8 cellular contexts compared by ENCODE assay signal in genomic region chr21:9247616-9248317, GRCh38.
DNase-seq lines count a peak whose midpoint lies in the region; ATAC-seq and TF ChIP-seq lines count a peak whose summit lies in the region.
"Not testable (repeated sequence)": the region's sequence is repeated elsewhere in the genome, so short reads cannot be mapped to it uniquely, and the experiment has no call there.

No MANE protein-coding gene starts in this region.

- not testable (repeated sequence) for H3K4me3 ChIP-seq in right cardiac atrium (ENCODE audit: low read length); thoracic aorta

- H3K27ac Mint-ChIP-seq in T-helper 17 cell; central memory CD8-positive, alpha-beta T cell (ENCODE audit: low read depth); osteocyte (ENCODE audit: unreplicated experiment): not testable (repeated sequence)

- not testable (repeated sequence) for H3K36me3 Mint-ChIP-seq in T-helper 17 cell (ENCODE audit: low read depth); central memory CD8-positive, alpha-beta T cell (ENCODE audit: insufficient read depth); osteocyte (ENCODE audit: unreplicated experiment)

- H3K4me3 Mint-ChIP-seq in T-helper 17 cell; central memory CD8-positive, alpha-beta T cell; osteocyte (ENCODE audit: unreplicated experiment): not testable (repeated sequence)

- DNase-seq in T-helper 17 cell; central memory CD8-positive, alpha-beta T cell (ENCODE audit: low spot score in 2 of 2); thoracic aorta (ENCODE audit: low spot score): not testable (repeated sequence)
- DNase-seq in right cardiac atrium = peak in 1 of 3 donors; percentile 7
- DNase-seq in osteocyte (ENCODE audit: extremely low spot score, unreplicated experiment) = peak; percentile 83

- H3K4me1 Mint-ChIP-seq in T-helper 17 cell; central memory CD8-positive, alpha-beta T cell; osteocyte (ENCODE audit: unreplicated experiment): not testable (repeated sequence)

- not testable (repeated sequence) for H3K36me3 ChIP-seq in thoracic aorta

- H3K9me3 Mint-ChIP-seq in central memory CD8-positive, alpha-beta T cell = peaks cover 27% of the 10 kb centered on the region
- peaks cover 27% of the 10 kb centered on the region for H3K9me3 Mint-ChIP-seq in osteocyte (ENCODE audit: unreplicated experiment)

- intact Hi-C loops in right cardiac atrium (cut with DNase I) = not testable (repeated sequence)

- ATAC-seq in GM18520 (IDR thresholded peaks at IDR 0.05; ENCODE audit: unreplicated experiment) (peak; percentile 24), GM21723 (IDR thresholded peaks at IDR 0.05; ENCODE audit: unreplicated experiment) (peak; percentile 37), HG03039 (IDR thresholded peaks at IDR 0.05; ENCODE audit: unreplicated experiment) (peak; percentile 26), T-helper 17 cell (peak; percentile 37), right cardiac atrium (peak; percentile 71 to 73), thoracic aorta (ENCODE audit: insufficient number of reproducible peaks, low FRiP score, low read depth) (peak; percentile 58)
- peak; percentile 30 for ATAC-seq in central memory CD8-positive, alpha-beta T cell (replicated peaks; ENCODE audit: extremely low read depth, poor library complexity, severe bottlenecking)

- not testable (repeated sequence) for H3K4me1 ChIP-seq in right cardiac atrium (ENCODE audit: control insufficient read depth, insufficient read depth, low read length); thoracic aorta (ENCODE audit: control insufficient read depth in 1 of 2, low read depth in 2 of 2)

- not testable (repeated sequence) for H3K27me3 Mint-ChIP-seq in T-helper 17 cell; central memory CD8-positive, alpha-beta T cell; osteocyte (ENCODE audit: unreplicated experiment)

- WGBS in right cardiac atrium = 37% methylated on average over 3 of the region's 3 CpGs

- peaks cover 14% of the 10 kb centered on the region for H3K9me3 ChIP-seq in T-helper 17 cell (ENCODE audit: control insufficient read depth, low read length, poor library complexity, severe bottlenecking)
- H3K9me3 ChIP-seq in right cardiac atrium (ENCODE audit: control insufficient read depth, low read length) = not testable (repeated sequence)
- peaks cover 23% of the 10 kb centered on the region for H3K9me3 ChIP-seq in thoracic aorta

- not testable (repeated sequence) for TF ChIP-seq CTCF in osteocyte (IDR thresholded peaks at IDR 0.05); thoracic aorta (IDR thresholded peaks at IDR 0.05)

- H3K27ac ChIP-seq in right cardiac atrium (ENCODE audit: low read length); thoracic aorta: not testable (repeated sequence)

- not testable (repeated sequence) for H3K27me3 ChIP-seq in right cardiac atrium (ENCODE audit: control insufficient read depth, insufficient read depth); thoracic aorta (replicated peaks; ENCODE audit: insufficient read depth)
